1 cellular context compared by ENCODE assay signal in genomic region chr9:125748511-125749099, GRCh38.
TF ChIP-seq lines count a peak whose summit lies in the region.

No MANE protein-coding gene starts in this region.

TF ChIP-seq in A549, 52 proteins besides CTCF, POLR2A, EP300 and RAD21 (continued from another document):
- TF ChIP-seq ATOH8 (CRISPR knock-in tag; IDR thresholded peaks at IDR 0.05; ENCODE audit: low read depth): no peak
- no peak for TF ChIP-seq MAFK (IDR thresholded peaks at IDR 0.05; ENCODE audit: partially characterized antibody)
- TF ChIP-seq HOXB5 (CRISPR knock-in tag; IDR thresholded peaks at IDR 0.05): no peak
- TF ChIP-seq SMC3 (IDR thresholded peaks at IDR 0.05): no peak
- no peak for TF ChIP-seq FOSL2 (IDR thresholded peaks at IDR 0.05)
- TF ChIP-seq FOSL2 (CRISPR knock-in tag; IDR thresholded peaks at IDR 0.05): no peak
- TF ChIP-seq PHF8 (IDR thresholded peaks at IDR 0.05; ENCODE audit: borderline replicate concordance, low read depth): no peak
- TF ChIP-seq HOXA7 (CRISPR knock-in tag; IDR thresholded peaks at IDR 0.05): no peak
- no peak for TF ChIP-seq CHD2 (IDR thresholded peaks at IDR 0.05; ENCODE audit: low read length, partially characterized antibody)
- no peak for TF ChIP-seq KDM5A (IDR thresholded peaks at IDR 0.05)
